Comparison of ENCODE assay signal across 21 cellular contexts in the genomic region with DNA sequence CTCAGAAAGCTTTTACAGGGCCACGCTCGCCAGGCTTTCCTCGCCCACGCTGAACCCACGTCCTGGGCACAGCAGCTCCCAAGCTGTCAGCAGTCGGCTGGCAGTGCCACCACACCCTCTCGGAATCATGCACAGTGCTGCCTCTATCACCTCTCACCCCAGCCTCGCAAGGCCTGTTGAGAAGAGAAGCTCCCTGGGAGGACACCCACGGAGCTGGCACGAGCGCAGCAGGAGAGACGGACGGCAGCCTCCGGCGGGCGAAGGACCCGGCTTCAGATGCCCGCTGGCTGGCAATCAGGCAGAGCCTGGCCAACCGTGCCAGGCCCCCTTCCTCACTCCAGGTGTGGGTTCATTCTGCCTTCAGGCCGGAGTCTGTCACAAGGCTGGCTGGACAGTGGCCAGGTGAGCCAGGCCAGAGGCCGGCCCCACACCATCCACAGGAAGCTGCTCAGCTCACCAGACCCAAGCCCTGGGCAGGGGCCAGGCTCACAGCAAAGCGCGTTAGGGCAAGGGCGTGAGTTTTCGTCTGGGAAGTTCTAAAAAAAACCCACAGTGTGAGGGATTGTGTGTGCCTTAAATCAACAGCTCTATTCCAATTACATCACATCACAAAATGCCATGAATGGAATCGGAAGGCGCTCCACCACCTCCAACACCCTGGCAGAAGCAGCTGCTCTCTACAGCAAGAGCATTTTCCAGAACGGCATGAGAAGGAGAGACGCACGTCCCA. TPM values are rescaled to one million over a fixed set of nuclear protein-coding genes. Genes with fewer than 3 reads are reported as not detected.
DNase-seq lines count a peak whose midpoint lies in the region; TF ChIP-seq lines count a peak whose summit lies in the region.
"Had no signal": no experiment of that assay in that cellular context is flagged by ENCODE, and none has a peak within 500 bp of the region (broad histone marks: within the 10 kb centered on the region; RNA-seq: fewer than 3 reads in every experiment).

No MANE protein-coding gene starts in this region.

- DNase-seq in NCI-H2196 (lab: John Stamatoyannopoulos, UW; ENCODE audit: unreplicated experiment) (peak; percentile 49), hippocampal formation (lab: John Stamatoyannopoulos, UW) (peak; percentile 28), sigmoid colon (no peak), testis (no peak), ureter (ENCODE audit: low spot score) (no peak), GOT3 (lab: John Stamatoyannopoulos, UW) (no peak), NCI-H187 treated with DMSO at 0.1 percent for 48 hours (lab: John Stamatoyannopoulos, UW) (no peak)
- DNase-seq: DMS153, foreskin fibroblast, GF-D8, kidney glomerular epithelial cell, midbrain, NCI-H1105, NCI-H2081 treated with DMSO at 0.1 percent for 48 hours, NCI-H526 treated with DMSO at 0.1 percent for 48 hours, SW 1271 had no signal

- intact Hi-C loops in sigmoid colon (cut with DNase I), result no loop called here
- intact Hi-C loops in testis (cut with DNase I; ENCODE audit: low total_unique reads), result no loop called here

- H3K36me3 ChIP-seq in sigmoid colon, result peaks cover 12 to 73% (median 33%) of the 10 kb centered on the region in 4 donors
- H3K36me3 ChIP-seq in testis (ENCODE audit: low read depth, missing control alignments), result no peaks in the 10 kb centered on the region

- H3K4me3 ChIP-seq in sigmoid colon, result no peak overlapping the region
- no peak overlapping the region for H3K4me3 ChIP-seq in testis
- H3K4me3 ChIP-seq: suprapubic skin had no signal

- 90 to 94% methylated on average over 30 of the region's 30 CpGs for WGBS in sigmoid colon, 2 donors
- WGBS in testis, 2 donors, result 81 to 82% methylated on average over 6 to 29 of the region's 30 CpGs

- no peaks in the 10 kb centered on the region for H3K9me3 ChIP-seq in sigmoid colon
- H3K9me3 ChIP-seq in testis, result no peaks in the 10 kb centered on the region
- H3K9me3 ChIP-seq: suprapubic skin had no signal

- no peak for TF ChIP-seq POLR2A in sigmoid colon (IDR thresholded peaks at IDR 0.05)
- no peak for TF ChIP-seq POLR2A in testis (IDR thresholded peaks at IDR 0.05)

- no peaks in the 10 kb centered on the region for H3K27me3 ChIP-seq in sigmoid colon
- H3K27me3 ChIP-seq in testis, result no peaks in the 10 kb centered on the region
- H3K27me3 ChIP-seq: suprapubic skin had no signal

- H3K4me1 ChIP-seq in sigmoid colon (no peaks in the 10 kb centered on the region), testis (no peaks in the 10 kb centered on the region)

- peak overlapping the region; percentile 76 for H3K27ac ChIP-seq in cingulate gyrus (ENCODE audit: low read depth, low read length)
- H3K27ac ChIP-seq in sigmoid colon, result peak overlapping the region in 3 of 4 donors; percentile 18 to 63 (median 34)
- H3K27ac ChIP-seq in testis, result no peak overlapping the region
- H3K27ac ChIP-seq: epithelial cell of prostate, suprapubic skin had no signal

- no peak for TF ChIP-seq EP300 in sigmoid colon (IDR thresholded peaks at IDR 0.05)

- TF ChIP-seq CTCF in sigmoid colon (IDR thresholded peaks at IDR 0.05) (no peak), testis (IDR thresholded peaks at IDR 0.05) (no peak)

RNA-seq across cellular contexts. Expression of a gene that starts 33.2 kb away (rescaled TPM):
- total RNA-seq in sigmoid colon (10 to 100 TPM; 25.0 to 39.1 (median 36.0) TPM), testis (100 to 1,000 TPM; 197 to 220 TPM), ureter (122 TPM)
- polyA plus RNA-seq in sigmoid colon (10 to 100 TPM; 27.0 to 41.2 (median 36.9) TPM), testis (ENCODE audit: insufficient read depth, low read depth, low replicate concordance) (185 TPM)

RNA-seq across cellular contexts. Expression of a gene that starts 53.4 kb away (rescaled TPM):
- total RNA-seq in sigmoid colon (under 1 TPM in 1 of 4 donors, not detected in 3; 0.83 TPM), testis (under 1 TPM; 0.50 to 0.87 TPM), ureter (not detected)
- polyA plus RNA-seq in sigmoid colon (100 to 1,000 TPM in 1 of 3 donors, 1 to 10 TPM in 2; 1.4 to 131 (median 4.2) TPM), testis (ENCODE audit: insufficient read depth, low read depth, low replicate concordance) (0.45 TPM)
- total RNA-seq: renal cortical epithelial cell, RPMI7951 had no signal

Comparison
In these comparisons a context has a peak if more than half of its experiments do, and no peak if none do; other contexts are left out.
1. DNase-seq: peak in NCI-H2196 (single experiment) and hippocampal formation (2 of 2); none in sigmoid colon (single experiment), testis (single experiment), ureter (single experiment), GOT3 (single experiment) and NCI-H187 treated with DMSO at 0.1 percent for 48 hours (single experiment).
2. H3K27ac ChIP-seq: peak in cingulate gyrus (single experiment) and sigmoid colon (3 of 4); none in testis (0 of 2).